23 cellular contexts compared by ENCODE assay signal in genomic region chr19:21133633-21134032, GRCh38. TPM values are rescaled to one million over a fixed set of nuclear protein-coding genes. Genes with fewer than 3 reads are reported as not detected.
A peak's percentile ranks its signal among the peaks of the same experiment; 100 is the strongest.
DNase-seq lines count a peak whose midpoint lies in the region; FAIRE-seq and TF ChIP-seq lines count a peak whose summit lies in the region.
"Had no signal": no experiment of that assay in that cellular context is flagged by ENCODE, and none has a peak within 500 bp of the region (broad histone marks: within the 10 kb centered on the region; RNA-seq: fewer than 3 reads in every experiment).

No MANE protein-coding gene starts in this region.

- H3K9me3 Mint-ChIP-seq in astrocyte (ENCODE audit: unreplicated experiment) (peaks cover 18% of the 10 kb centered on the region), type B pancreatic cell (peaks cover 16% of the 10 kb centered on the region)

- no peak overlapping the region for H3K9ac ChIP-seq in mammary epithelial cell (ENCODE audit: insufficient read depth, low read length)
- H3K9ac ChIP-seq in astrocyte (ENCODE audit: low read length), result no peak overlapping the region
- H3K9ac ChIP-seq: BLaER1 treated with 17β-estradiol and CSF1 and Interleukin-3, amounts not matched to agents 10 nM and 100 nM had no signal

- intact Hi-C loops in mammary epithelial cell (cut with micrococcal nuclease) (no loop called here), breast epithelium (cut with DNase I; ENCODE audit: low total_unique reads) (no loop called here)

- in situ Hi-C loops in mammary epithelial cell (cut with MboI; ENCODE audit: low sequenced_read_pairs in 2 of 2), result no loop called here

- TF ChIP-seq POLR2A in breast epithelium (IDR thresholded peaks at IDR 0.05), result no peak

- H3K4me1 Mint-ChIP-seq in astrocyte (ENCODE audit: low read depth, unreplicated experiment) (peaks cover 27% of the 10 kb centered on the region), type B pancreatic cell (ENCODE audit: unreplicated experiment) (peaks cover 14% of the 10 kb centered on the region)
- H3K4me1 Mint-ChIP-seq: CD4-positive, alpha-beta memory T cell had no signal

- H3K27ac Mint-ChIP-seq in astrocyte (ENCODE audit: unreplicated experiment), result peak overlapping the region; percentile 95
- peak overlapping the region; percentile 57 for H3K27ac Mint-ChIP-seq in type B pancreatic cell
- H3K27ac Mint-ChIP-seq: GM23338, H9 had no signal

- no peaks in the 10 kb centered on the region for H4K20me1 ChIP-seq in mammary epithelial cell (ENCODE audit: insufficient read depth, low read length)
- H4K20me1 ChIP-seq in astrocyte (ENCODE audit: insufficient read depth, low read length), result no peaks in the 10 kb centered on the region
- H4K20me1 ChIP-seq: BLaER1 treated with 17β-estradiol and CSF1 and Interleukin-3, amounts not matched to agents 10 nM and 100 nM had no signal

- BruUV-seq in mammary epithelial cell (replicated peaks; lab: Mats Ljungman, UMichigan), result no TSS peak

- H3K79me2 ChIP-seq in mammary epithelial cell (ENCODE audit: insufficient read depth, low read length) (no peaks in the 10 kb centered on the region), astrocyte (ENCODE audit: insufficient read depth, low read length) (no peaks in the 10 kb centered on the region)

- H2AFZ ChIP-seq in mammary epithelial cell (ENCODE audit: low read depth, low read length), result no peak overlapping the region
- H2AFZ ChIP-seq in astrocyte (ENCODE audit: low read depth, low read length), result no peak overlapping the region
- H2AFZ ChIP-seq: GM23338 had no signal

- H3K27ac ChIP-seq in mammary epithelial cell (ENCODE audit: insufficient read depth, low read depth, low read length) (no peak overlapping the region), breast epithelium (no peak overlapping the region), astrocyte (ENCODE audit: low read depth, low read length) (no peak overlapping the region)
- H3K27ac ChIP-seq: A549; BLaER1 treated with 17β-estradiol and CSF1 and Interleukin-3, amounts not matched to agents 10 nM and 100 nM had no signal

- no peaks in the 10 kb centered on the region for H3K4me1 ChIP-seq in mammary epithelial cell (ENCODE audit: insufficient read depth, low read length)
- H3K4me1 ChIP-seq in breast epithelium, result no peaks in the 10 kb centered on the region
- H3K4me1 ChIP-seq in astrocyte (ENCODE audit: insufficient read depth, low read length), result no peaks in the 10 kb centered on the region
- H3K4me1 ChIP-seq: A549; BE2C; BLaER1 treated with 17β-estradiol and CSF1 and Interleukin-3, amounts not matched to agents 10 nM and 100 nM had no signal

- H3K36me3 ChIP-seq in mammary epithelial cell (ENCODE audit: insufficient read depth, low read length) (no peaks in the 10 kb centered on the region), breast epithelium (no peaks in the 10 kb centered on the region), astrocyte (ENCODE audit: insufficient read depth, low read length) (no peaks in the 10 kb centered on the region)
- H3K36me3 ChIP-seq: BE2C; BLaER1 treated with 17β-estradiol and CSF1 and Interleukin-3, amounts not matched to agents 10 nM and 100 nM had no signal

- no CpG with 5 or more reads among the region's 1 CpG for WGBS in mammary epithelial cell (ENCODE audit: low coverage, missing lambda C conversion rate)

- H3K36me3 Mint-ChIP-seq in astrocyte (ENCODE audit: low read depth, unreplicated experiment) (peaks cover 2% of the 10 kb centered on the region), type B pancreatic cell (peaks cover 5% of the 10 kb centered on the region)
- H3K36me3 Mint-ChIP-seq: CD4-positive, alpha-beta memory T cell had no signal

- H3K27me3 ChIP-seq in mammary epithelial cell (ENCODE audit: insufficient read depth, low read length), result no peaks in the 10 kb centered on the region
- H3K27me3 ChIP-seq in breast epithelium, result no peaks in the 10 kb centered on the region
- H3K27me3 ChIP-seq in astrocyte (ENCODE audit: insufficient read depth, low read length), result no peaks in the 10 kb centered on the region
- H3K27me3 ChIP-seq: BE2C; BLaER1 treated with 17β-estradiol and CSF1 and Interleukin-3, amounts not matched to agents 10 nM and 100 nM had no signal

- no peak overlapping the region for H3K4me2 ChIP-seq in mammary epithelial cell (ENCODE audit: insufficient read depth, low read depth, low read length)
- no peak overlapping the region for H3K4me2 ChIP-seq in astrocyte (ENCODE audit: low read length)
- H3K4me2 ChIP-seq: A549; BLaER1 treated with 17β-estradiol and CSF1 and Interleukin-3, amounts not matched to agents 10 nM and 100 nM; GM23338 had no signal

- FAIRE-seq in astrocyte (lab: Jason Lieb, UNC), result no peak
- FAIRE-seq: A549, G401.6, GM12878 had no signal

- H3K4me3 ChIP-seq in mammary epithelial cell (replicated peaks in 1 of 3; ENCODE audit: insufficient read depth in 1 of 3, low read depth in 2 of 3, low read length in 3 of 3), result no peak overlapping the region
- no peak overlapping the region for H3K4me3 ChIP-seq in breast epithelium
- no peak overlapping the region for H3K4me3 ChIP-seq in astrocyte (ENCODE audit: insufficient read depth, low read depth, low read length)
- no peak overlapping the region for H3K4me3 ChIP-seq in epithelial cell of esophagus (ENCODE audit: low read length)
- H3K4me3 ChIP-seq: A549; BLaER1 treated with 17β-estradiol and CSF1 and Interleukin-3, amounts not matched to agents 10 nM and 100 nM; GM12878; GM23338 had no signal

- H3K4me3 Mint-ChIP-seq in astrocyte (ENCODE audit: unreplicated experiment), result no peak overlapping the region
- H3K4me3 Mint-ChIP-seq in type B pancreatic cell, result no peak overlapping the region
- H3K4me3 Mint-ChIP-seq: GM23338 had no signal

- dilution Hi-C loops in mammary epithelial cell (cut with HindIII; ENCODE audit: low sequenced_read_pairs), result no loop called here

- H3K9me3 ChIP-seq in mammary epithelial cell (replicated peaks; ENCODE audit: insufficient read depth, low read length) (peaks cover 9% of the 10 kb centered on the region), breast epithelium (no peaks in the 10 kb centered on the region), astrocyte (ENCODE audit: insufficient read depth, low read depth, low read length) (no peaks in the 10 kb centered on the region)
- H3K9me3 ChIP-seq: A549, BE2C had no signal

- TF ChIP-seq CTCF in mammary epithelial cell (conservative IDR thresholded peaks at IDR 0.05 in 1 of 2, IDR thresholded peaks at IDR 0.05 in 1 of 2; ENCODE audit: extremely low read depth in 1 of 2, insufficient read depth in 1 of 2, low read depth in 1 of 2, low read length in 2 of 2), result no peak
- no peak for TF ChIP-seq CTCF in breast epithelium (IDR thresholded peaks at IDR 0.05)
- TF ChIP-seq CTCF in astrocyte (IDR thresholded peaks at IDR 0.05; ENCODE audit: insufficient read depth, low read depth, low read length), result no peak
- TF ChIP-seq CTCF in epithelial cell of esophagus (IDR thresholded peaks at IDR 0.05; ENCODE audit: insufficient read depth, low read depth, low read length, missing control alignments), result no peak
- TF ChIP-seq CTCF in type B pancreatic cell (conservative IDR thresholded peaks at IDR 0.05), result no peak

- DNase-seq in mammary epithelial cell (peak; percentile 8), breast epithelium (ENCODE audit: low spot score in 2 of 2) (no peak), astrocyte (ENCODE audit: low read depth) (no peak), epithelial cell of esophagus (ENCODE audit: low read depth) (peak; percentile 35), type B pancreatic cell (ENCODE audit: extremely low spot score, unreplicated experiment) (no peak), C1 segment of cervical spinal cord (lab: John Stamatoyannopoulos, UW) (no peak), NAMALWA (ENCODE audit: low spot score) (no peak)
- DNase-seq in activated effector memory CD4-positive, alpha-beta T cell treated with Interleukin-2 at 50 U/mL for 16 hours, result no peak
- DNase-seq: 8988T; ACHN; AML-193; BE2C; Calu3; CD4-positive, alpha-beta memory T cell; COR-L47; DMS53; DMS79 treated with DMSO at 0.1 percent for 48 hours; H9 had no signal

- H3K27me3 Mint-ChIP-seq in astrocyte (ENCODE audit: low read depth, unreplicated experiment) (no peaks in the 10 kb centered on the region), type B pancreatic cell (no peaks in the 10 kb centered on the region)

- CTCF ChIA-PET in mammary epithelial cell (lab: Charles Lee; ENCODE audit: low non-redundant PET), result no interaction called here

RNA-seq across cellular contexts. Expression of gene ZNF431, which starts 8.2 kb away (rescaled TPM):
- total RNA-seq in mammary epithelial cell (10 to 100 TPM; 12.8 to 14.2 TPM), breast epithelium (10 to 100 TPM; 11.1 to 28.1 (median 11.8) TPM), astrocyte (22.7 and 29.4 TPM in 2 replicates), type B pancreatic cell (ENCODE audit: low replicate concordance) (38.0 and 40.6 TPM in 2 replicates)
- polyA plus RNA-seq in mammary epithelial cell, result 4.9 TPM
- polyA minus RNA-seq in mammary epithelial cell, result 29.5 TPM

RNA-seq across cellular contexts. Expression of gene ZNF714, which starts 51.6 kb away (rescaled TPM):
- total RNA-seq in mammary epithelial cell (10 to 100 TPM in 1 of 2 donors, 1 to 10 TPM in 1; 8.9 to 15.7 TPM), breast epithelium (10 to 100 TPM in 2 of 3 donors, 1 to 10 TPM in 1; 5.8 to 15.2 (median 11.1) TPM), astrocyte (17.6 and 22.6 TPM in 2 replicates), type B pancreatic cell (ENCODE audit: low replicate concordance) (20.7 and 40.6 TPM in 2 replicates)
- 4.5 TPM for polyA plus RNA-seq in mammary epithelial cell
- 7.5 TPM for polyA minus RNA-seq in mammary epithelial cell

Comparison
In these comparisons a context has a peak if more than half of its experiments do, and no peak if none do; other contexts are left out.
1. DNase-seq: peak in mammary epithelial cell (single experiment) and epithelial cell of esophagus (single experiment); none in breast epithelium (0 of 2), astrocyte (single experiment), type B pancreatic cell (single experiment), C1 segment of cervical spinal cord (0 of 14), activated effector memory CD4-positive, alpha-beta T cell treated with Interleukin-2 at 50 U/mL for 16 hours (single experiment) and NAMALWA (single experiment).